ENCODE assay signal across 12 cellular contexts in the genomic region with DNA sequence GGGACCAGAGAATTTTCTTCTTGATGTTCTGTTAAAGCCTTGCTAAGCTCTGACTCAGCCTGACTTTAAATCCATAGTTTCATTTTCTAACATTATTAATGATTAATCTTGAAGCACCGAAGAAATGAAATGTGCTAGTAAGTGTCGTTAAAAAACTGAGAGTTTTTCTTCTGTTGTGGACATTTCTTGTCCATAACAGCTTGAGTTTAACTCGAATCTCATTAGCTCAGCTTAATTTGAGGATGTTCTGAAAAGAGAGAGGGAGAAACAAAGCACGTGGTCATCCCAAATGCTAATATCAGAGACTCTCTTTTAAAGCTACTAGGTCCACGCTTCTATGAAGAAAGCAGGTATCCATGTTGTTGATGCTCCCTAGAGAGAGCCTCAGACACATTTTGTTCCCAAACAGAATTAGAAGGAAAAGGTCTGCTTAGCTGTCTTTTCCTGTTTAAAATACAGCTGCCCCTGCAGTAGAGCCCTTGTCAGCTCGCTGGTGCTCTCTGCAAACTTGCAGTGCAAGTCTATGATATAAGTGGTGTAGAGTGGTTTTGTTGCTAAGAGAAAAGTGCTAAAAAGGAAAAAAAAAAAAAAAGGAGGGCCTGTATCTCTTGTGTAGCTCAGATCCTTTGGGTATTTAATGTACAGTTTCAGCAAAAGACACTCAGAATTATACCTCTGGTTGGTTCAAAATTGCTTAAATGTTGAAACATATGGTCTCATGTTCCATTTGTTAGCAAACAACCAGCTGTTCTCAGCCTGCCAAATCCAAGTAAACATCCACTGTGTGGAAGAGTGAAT.
DNase-seq lines count a peak whose midpoint lies in the region; ATAC-seq and TF ChIP-seq lines count a peak whose summit lies in the region.
"Had no signal": no experiment of that assay in that cellular context is flagged by ENCODE, and none has a peak within 500 bp of the region (broad histone marks: within the 10 kb centered on the region; RNA-seq: fewer than 3 reads in every experiment).

No MANE protein-coding gene starts in this region.

- TF ChIP-seq CTCF in heart left ventricle (IDR thresholded peaks at IDR 0.05), result no peak

- H3K4me1 ChIP-seq in heart left ventricle, result peaks cover 0 to 43% (median 11%) of the 10 kb centered on the region in 12 donors

- H3K27ac ChIP-seq in heart left ventricle, result peak overlapping the region; percentile 45 to 76 (median 65)

- DNase-seq in ELR (ENCODE audit: low read depth) (peak; percentile 40), SK-N-DZ (ENCODE audit: low spot score) (peak; percentile 43), heart left ventricle (peak in 1 of 5 donors; percentile 31), putamen (ENCODE audit: low spot score) (peak; percentile 11), HK-2 (ENCODE audit: unreplicated experiment) (no peak), hippocampal formation (lab: John Stamatoyannopoulos, UW) (no peak), NCI-H526 treated with DMSO at 0.1 percent for 48 hours (lab: John Stamatoyannopoulos, UW) (no peak)
- DNase-seq: activated naive CD8-positive, alpha-beta T cell treated with anti-CD3 and anti-CD28 coated beads, Interleukin-2, amount 10 ng/mL, durations not matched to agents 7 days and 5 days; DMS153; stimulated activated CD8-positive, alpha-beta memory T cell treated with anti-CD3 and anti-CD28 coated beads, Interleukin-4, amount 100 ng/mL, for 48 hours; SW 1271 had no signal

- no peaks in the 10 kb centered on the region for H3K27me3 ChIP-seq in heart left ventricle

- intact Hi-C loops in heart left ventricle (cut with DNase I), result loop anchor here in 6 of 10 donors (2.0 to 10.0 kb wide), 6 partner anchors 40 to 204 kb away; a partner anchor contains a TSS

- no peaks in the 10 kb centered on the region for H3K36me3 ChIP-seq in heart left ventricle

- no peak for TF ChIP-seq POLR2A in heart left ventricle (IDR thresholded peaks at IDR 0.05)

- 41 to 56% (median 55%) methylated on average over 6 of the region's 6 CpGs for WGBS in heart left ventricle, 4 donors

- ATAC-seq in heart left ventricle, result peak in 3 of 4 donors; percentile 52 to 70 (median 66)
- no peak for ATAC-seq in GM19328 (IDR thresholded peaks at IDR 0.05; ENCODE audit: unreplicated experiment)

- no peaks in the 10 kb centered on the region for H3K9me3 ChIP-seq in heart left ventricle

- H3K4me3 ChIP-seq in heart left ventricle, result peak overlapping the region in 6 of 12 donors; percentile 0 to 16 (median 5)

Comparison
In these comparisons a context has a peak if more than half of its experiments do, and no peak if none do; other contexts are left out.
1. DNase-seq: peak in ELR (single experiment), SK-N-DZ (single experiment) and putamen (single experiment); none in HK-2 (single experiment), hippocampal formation (0 of 2) and NCI-H526 treated with DMSO at 0.1 percent for 48 hours (single experiment).